Comparison of ENCODE assay signal across 10 cellular contexts in the genomic region with DNA sequence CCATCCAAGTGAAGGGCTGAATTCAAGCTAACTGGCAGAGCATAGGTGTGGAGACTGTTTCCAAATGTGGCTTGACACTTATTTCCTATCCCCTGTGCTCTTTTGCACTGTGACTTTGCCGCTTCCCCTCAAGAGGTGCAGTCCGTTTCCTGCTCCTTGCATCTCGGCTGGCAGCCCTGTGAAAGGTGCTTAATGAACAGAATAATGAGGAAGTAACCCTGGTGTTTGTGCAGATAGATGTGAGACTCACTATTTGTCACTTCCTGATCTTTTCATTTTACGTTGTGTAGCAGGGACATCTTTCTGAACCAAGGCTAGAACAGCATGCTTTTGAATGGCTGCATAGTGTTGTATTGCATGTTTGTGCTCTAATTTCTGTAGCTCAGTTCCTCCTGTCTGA.
DNase-seq lines count a peak whose midpoint lies in the region; ATAC-seq and TF ChIP-seq lines count a peak whose summit lies in the region.
"Had no signal": no experiment of that assay in that cellular context is flagged by ENCODE, and none has a peak within 500 bp of the region (broad histone marks: within the 10 kb centered on the region; RNA-seq: fewer than 3 reads in every experiment).

No MANE protein-coding gene starts in this region.

- intact Hi-C loops in left ventricle myocardium superior (cut with micrococcal nuclease): no loop called here

- no peaks in the 10 kb centered on the region for H4K20me1 ChIP-seq in OCI-LY1 (ENCODE audit: insufficient read depth, low read length)

- H3K4me3 ChIP-seq in GM12864 (ENCODE audit: low read depth, low read length): no peak overlapping the region
- no peak overlapping the region for H3K4me3 ChIP-seq in OCI-LY1 (ENCODE audit: low read depth, low read length, poor library complexity, severe bottlenecking)
- no peak overlapping the region for H3K4me3 ChIP-seq in gastroesophageal sphincter

- TF ChIP-seq EP300 in gastroesophageal sphincter (IDR thresholded peaks at IDR 0.05): no peak

- H3K9ac ChIP-seq in OCI-LY1 (ENCODE audit: low read length): no peak overlapping the region; the same call in 1 of the 2 replicates
- H3K9ac ChIP-seq: parathyroid adenoma had no signal

- peak overlapping the region; percentile 55 for H3K27ac ChIP-seq in OCI-LY1 (ENCODE audit: low read depth, low read length, poor library complexity, severe bottlenecking)
- no peak overlapping the region for H3K27ac ChIP-seq in gastroesophageal sphincter
- H3K27ac ChIP-seq: parathyroid adenoma had no signal

- DNase-seq in GM12864 (ENCODE audit: low read depth) (peak; percentile 31), glomerular endothelial cell (ENCODE audit: extremely low read depth, low read depth, low spot score) (peak; percentile 16), left ventricle myocardium superior (no peak)
- no peak for DNase-seq in activated effector memory CD4-positive, alpha-beta T cell treated with anti-CD3 and anti-CD28 coated beads, Interleukin-2, amount 50 U/mL, for 16 hours
- no peak for DNase-seq in stimulated activated CD4-positive, alpha-beta T cell treated with anti-CD3 and anti-CD28 coated beads, Interleukin-2, amount 100 ng/mL, for 48 hours
- DNase-seq: H9 had no signal

- no peaks in the 10 kb centered on the region for H3K9me2 ChIP-seq in OCI-LY1 (ENCODE audit: low read depth, low read length)

- WGBS in gastroesophageal sphincter (ENCODE audit: low coverage in 1 of 2), 2 donors: 75 to 92% methylated on average over 2 to 4 of the region's 4 CpGs

- peak; percentile 73 for ATAC-seq in GM21390 (IDR thresholded peaks at IDR 0.05; ENCODE audit: unreplicated experiment)
- ATAC-seq in left ventricle myocardium superior: no peak
- no peak for ATAC-seq in gastroesophageal sphincter

- H3K27me3 ChIP-seq in OCI-LY1 (ENCODE audit: insufficient read depth, low read length): no peaks in the 10 kb centered on the region
- no peaks in the 10 kb centered on the region for H3K27me3 ChIP-seq in gastroesophageal sphincter

- no peak for TF ChIP-seq POLR2A in gastroesophageal sphincter (IDR thresholded peaks at IDR 0.05)

- H3K9me3 ChIP-seq in OCI-LY1 (ENCODE audit: low read length): no peaks in the 10 kb centered on the region
- H3K9me3 ChIP-seq in gastroesophageal sphincter: no peaks in the 10 kb centered on the region

- H3K4me1 ChIP-seq in OCI-LY1 (ENCODE audit: insufficient read depth, low read length, severe bottlenecking) (peaks cover 15% of the 10 kb centered on the region), gastroesophageal sphincter (no peaks in the 10 kb centered on the region)
- H3K4me1 ChIP-seq: parathyroid adenoma had no signal

- H3K4me2 ChIP-seq in OCI-LY1 (ENCODE audit: low read length): peak overlapping the region; percentile 8; the same call in 1 of the 2 replicates

- no peak for TF ChIP-seq CTCF in GM12864 (IDR thresholded peaks at IDR 0.05; ENCODE audit: low read depth, low read length, missing control alignments)
- TF ChIP-seq CTCF in OCI-LY1 (IDR thresholded peaks at IDR 0.05; ENCODE audit: low read length): no peak
- TF ChIP-seq CTCF in gastroesophageal sphincter (IDR thresholded peaks at IDR 0.05): no peak

- H2AFZ ChIP-seq in OCI-LY1 (ENCODE audit: low read length): no peak overlapping the region
- H2AFZ ChIP-seq: parathyroid adenoma had no signal

- no peaks in the 10 kb centered on the region for H3K79me2 ChIP-seq in OCI-LY1 (ENCODE audit: insufficient read depth, low read length)
- H3K79me2 ChIP-seq: parathyroid adenoma had no signal

- H3F3A ChIP-seq in OCI-LY1 (ENCODE audit: insufficient read depth, low read length): no peaks in the 10 kb centered on the region

- H3K36me3 ChIP-seq in OCI-LY1 (ENCODE audit: insufficient read depth, low read length) (peaks cover 92% of the 10 kb centered on the region), gastroesophageal sphincter (peaks cover 0 to 97% of the 10 kb centered on the region in 2 donors)

Comparison
In these comparisons a context has a peak if more than half of its experiments do, and no peak if none do; other contexts are left out.
1. DNase-seq: peak in GM12864 (single experiment) and glomerular endothelial cell (single experiment); none in left ventricle myocardium superior (single experiment), activated effector memory CD4-positive, alpha-beta T cell treated with anti-CD3 and anti-CD28 coated beads, Interleukin-2, amount 50 U/mL, for 16 hours (single experiment) and stimulated activated CD4-positive, alpha-beta T cell treated with anti-CD3 and anti-CD28 coated beads, Interleukin-2, amount 100 ng/mL, for 48 hours (0 of 2).